In genomic region chr11:6611092-6612007, GRCh38 we compare ENCODE assay signal across 8 cellular contexts. TPM values are rescaled to one million over a fixed set of nuclear protein-coding genes. Genes with fewer than 3 reads are reported as not detected.
DNase-seq lines count a peak whose midpoint lies in the region; ATAC-seq lines count a peak whose summit lies in the region.

No MANE protein-coding gene starts in this region.

- no peaks in the 10 kb centered on the region for H3K9me3 ChIP-seq in subcutaneous abdominal adipose tissue (ENCODE audit: control insufficient read depth in 5 of 5, low read length in 5 of 5)

- H3K27me3 Mint-ChIP-seq in central memory CD8-positive, alpha-beta T cell, result no peaks in the 10 kb centered on the region

- peaks cover 28% of the 10 kb centered on the region for H3K4me1 Mint-ChIP-seq in central memory CD8-positive, alpha-beta T cell

- peak overlapping the region; percentile 79 to 90 (median 87) for H3K9ac ChIP-seq in subcutaneous abdominal adipose tissue (ENCODE audit: low read length in 5 of 5)

- no peak overlapping the region for H3K4me3 Mint-ChIP-seq in central memory CD8-positive, alpha-beta T cell

- peak overlapping the region; percentile 69 to 78 (median 75) for H3K4me3 ChIP-seq in subcutaneous abdominal adipose tissue (ENCODE audit: low read depth in 1 of 5, low read length in 5 of 5)

- no peak overlapping the region for H3K27ac Mint-ChIP-seq in central memory CD8-positive, alpha-beta T cell (ENCODE audit: low read depth)

- H3K4me1 ChIP-seq in subcutaneous abdominal adipose tissue (ENCODE audit: control insufficient read depth in 5 of 5, insufficient read depth in 5 of 5, low read length in 5 of 5), result peaks cover 15 to 50% (median 42%) of the 10 kb centered on the region in 5 donors

- peaks cover 29% of the 10 kb centered on the region for H3K36me3 Mint-ChIP-seq in central memory CD8-positive, alpha-beta T cell (ENCODE audit: insufficient read depth)

- DNase-seq in NCI-H1417 (lab: John Stamatoyannopoulos, UW) (peak in 2 of 3 experiments; percentile 34 to 47), NCI-H1417 treated with DMSO at 0.1 percent for 48 hours (lab: John Stamatoyannopoulos, UW) (no peak), RPMI7951 (ENCODE audit: low read depth) (peak; percentile 11), left lobe of liver (ENCODE audit: low spot score) (no peak), KG1 (lab: John Stamatoyannopoulos, UW) (no peak)
- peak; percentile 18 to 26 for DNase-seq in central memory CD8-positive, alpha-beta T cell (ENCODE audit: low spot score in 2 of 2)

- ATAC-seq in HG02798 (IDR thresholded peaks at IDR 0.05; ENCODE audit: poor library complexity, unreplicated experiment) (peak; percentile 19), left lobe of liver (peak; percentile 0)
- peak; percentile 7 for ATAC-seq in central memory CD8-positive, alpha-beta T cell (replicated peaks; ENCODE audit: extremely low read depth, poor library complexity, severe bottlenecking)

- H3K27ac ChIP-seq in subcutaneous abdominal adipose tissue (ENCODE audit: low read depth, low read length), result peak overlapping the region; percentile 98

- H3K27me3 ChIP-seq in subcutaneous abdominal adipose tissue (ENCODE audit: control insufficient read depth in 5 of 5, insufficient read depth in 4 of 5, low read length in 5 of 5), result no peaks in the 10 kb centered on the region

- H3K9me3 Mint-ChIP-seq in central memory CD8-positive, alpha-beta T cell, result no peaks in the 10 kb centered on the region

- H3K36me3 ChIP-seq in subcutaneous abdominal adipose tissue (ENCODE audit: control insufficient read depth in 5 of 5, insufficient read depth in 5 of 5, low read length in 5 of 5), result peaks cover 5 to 63% (median 62%) of the 10 kb centered on the region in 5 donors

RNA-seq across cellular contexts. Expression of gene TAF10, which starts 0.7 kb away (rescaled TPM):
- total RNA-seq in RPMI7951 (2014; rRNA removed; shearing (Covaris generic)), result 44.5 and 81.9 TPM in 2 replicates
- 52.5 TPM for total RNA-seq in left lobe of liver

RNA-seq across cellular contexts. Expression of gene ILK, which starts 7.8 kb away (rescaled TPM):
- total RNA-seq in RPMI7951 (2014; rRNA removed; shearing (Covaris generic)), result 226 and 231 TPM in 2 replicates
- 41.1 TPM for total RNA-seq in left lobe of liver

RNA-seq across cellular contexts. Expression of gene TPP1, which starts 7.9 kb away (rescaled TPM):
- total RNA-seq in RPMI7951 (2014; rRNA removed; shearing (Covaris generic)), result 20.3 and 22.6 TPM in 2 replicates
- total RNA-seq in left lobe of liver, result 62.4 TPM

RNA-seq across cellular contexts. Expression of gene RRP8, which starts 7.9 kb away (rescaled TPM):
- 14.0 and 20.7 TPM in 2 replicates for total RNA-seq in RPMI7951 (2014; rRNA removed; shearing (Covaris generic))
- 14.4 TPM for total RNA-seq in left lobe of liver

RNA-seq across cellular contexts. Expression of gene DCHS1, which starts 44.3 kb away (rescaled TPM):
- 3.8 and 4.3 TPM in 2 replicates for total RNA-seq in RPMI7951 (2014; rRNA removed; shearing (Covaris generic))
- 2.5 TPM for total RNA-seq in left lobe of liver

Comparison
In these comparisons a context has a peak if more than half of its experiments do, and no peak if none do; other contexts are left out.
1. DNase-seq: peak in NCI-H1417 (2 of 3), RPMI7951 (single experiment) and central memory CD8-positive, alpha-beta T cell (2 of 2); none in NCI-H1417 treated with DMSO at 0.1 percent for 48 hours (single experiment), left lobe of liver (single experiment) and KG1 (single experiment).
2. Peak in every context shown above with its lines, with median percentiles within 50 percentile points of each other: ATAC-seq.